Comparison of ENCODE assay signal across 8 cellular contexts in the genomic region with DNA sequence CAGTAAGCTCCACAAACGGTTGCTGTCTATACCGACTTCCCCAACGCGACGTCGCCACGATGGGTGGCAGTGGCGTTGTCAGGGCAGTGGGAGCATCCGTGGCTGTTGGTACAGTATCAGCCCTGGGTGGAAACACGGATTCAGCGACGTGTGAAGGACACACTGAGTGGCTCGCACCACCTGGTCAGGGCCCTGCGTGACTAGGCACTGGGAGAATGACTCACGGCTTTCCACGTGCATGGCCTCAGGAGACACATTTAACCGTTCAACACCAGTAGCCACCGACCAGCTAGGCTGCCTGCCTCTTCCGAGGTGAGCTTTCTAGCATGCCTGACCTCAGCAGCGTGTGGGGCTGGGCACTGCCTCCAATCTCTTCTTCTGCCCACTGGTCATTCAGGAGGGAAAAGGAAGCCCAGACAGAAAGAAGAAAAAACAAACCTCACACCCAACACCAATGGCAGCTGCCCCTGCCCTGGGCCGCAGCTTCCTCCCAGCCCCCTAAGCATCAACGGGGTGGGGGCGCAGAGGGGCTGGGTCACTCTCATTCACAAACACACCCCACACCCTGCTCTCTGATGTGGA. TPM values are rescaled to one million over a fixed set of nuclear protein-coding genes. Genes with fewer than 3 reads are reported as not detected.
DNase-seq lines count a peak whose midpoint lies in the region; ATAC-seq and TF ChIP-seq lines count a peak whose summit lies in the region.

No MANE protein-coding gene starts in this region.

- DNase-seq in A172 (ENCODE audit: low spot score) (peak; percentile 83), HFF-Myc (ENCODE audit: extremely low read depth, low read depth) (peak; percentile 79), fibroblast of pulmonary artery (ENCODE audit: low read depth) (peak; percentile 88), omental fat pad (ENCODE audit: low spot score) (no peak), COR-L47 (lab: John Stamatoyannopoulos, UW) (no peak), HuH-7.5 (ENCODE audit: low spot score) (no peak)
- peak; percentile 64 for DNase-seq in activated CD8-positive, alpha-beta memory T cell treated with anti-CD3 and anti-CD28 coated beads, Interleukin-2, amount 50 U/mL, for 4 hours

- ATAC-seq in omental fat pad (ENCODE audit: low FRiP score) (peak; percentile 38), GM18907 (IDR thresholded peaks at IDR 0.05; ENCODE audit: unreplicated experiment) (no peak)

- H3K4me3 ChIP-seq in HFF-Myc (replicated peaks; ENCODE audit: low read depth, low read length) (0 out of 2 replicates have a peak overlapping the region, but pooled peaks have one; percentile 6), fibroblast of pulmonary artery (replicated peaks; ENCODE audit: low read depth, low read length) (no peak overlapping the region)

- TF ChIP-seq CTCF in HFF-Myc (IDR thresholded peaks at IDR 0.05; ENCODE audit: low read depth, low read length, missing control alignments) = no peak
- TF ChIP-seq CTCF in fibroblast of pulmonary artery (IDR thresholded peaks at IDR 0.05; ENCODE audit: low read length, missing control alignments) = no peak
- TF ChIP-seq CTCF in omental fat pad (IDR thresholded peaks at IDR 0.05) = no peak

RNA-seq across cellular contexts. Expression of a gene that starts 59.0 kb away (rescaled TPM):
- total RNA-seq in A172 (2014; rRNA removed; shearing (Covaris generic)) = 180 and 245 TPM in 2 replicates
- 100 to 1,000 TPM; 225 to 463 (median 370) TPM for total RNA-seq in omental fat pad

Comparison
In these comparisons a context has a peak if more than half of its experiments do, and no peak if none do; other contexts are left out.
1. DNase-seq: peak in A172 (single experiment), HFF-Myc (single experiment), activated CD8-positive, alpha-beta memory T cell treated with anti-CD3 and anti-CD28 coated beads, Interleukin-2, amount 50 U/mL, for 4 hours (single experiment) and fibroblast of pulmonary artery (single experiment); none in omental fat pad (single experiment), COR-L47 (single experiment) and HuH-7.5 (single experiment).